Comparison of ENCODE assay signal across 20 cellular contexts in genomic region chr3:128402319-128402718, GRCh38.
"Had no signal": no experiment of that assay in that cellular context is flagged by ENCODE, and none has a peak within 500 bp of the region (broad histone marks: within the 10 kb centered on the region; RNA-seq: fewer than 3 reads in every experiment).

No MANE protein-coding gene starts in this region.

- H3K4me3 ChIP-seq: adrenal gland, gastrocnemius medialis, heart left ventricle, lung, right atrium auricular region, upper lobe of left lung had no signal

- H3K27me3 Mint-ChIP-seq: activated CD4-positive, alpha-beta memory T cell treated with anti-CD3 and anti-CD28 coated beads for 36 hours; dendritic cell treated with granulocyte-macrophage colony-stimulating factor and Interleukin-4, amounts not matched to agents 40 ng/mL and 50 ng/mL, for 4 days; natural killer cell treated with Interleukin-12 subunit alpha and Interleukin-12 subunit beta and Interleukin-15 and Interleukin-18, amount 100 ng/mL, for 72 hours; stimulated activated naive CD8-positive, alpha-beta T cell treated with anti-CD3 and anti-CD28 coated beads, Interleukin-15, amount 100 ng/mL, for 72 hours had no signal

- H3K27ac ChIP-seq: adrenal gland, gastrocnemius medialis, heart left ventricle, right atrium auricular region, upper lobe of left lung had no signal

- H3K9me3 Mint-ChIP-seq: activated CD4-positive, alpha-beta memory T cell treated with anti-CD3 and anti-CD28 coated beads for 36 hours; activated naive CD4-positive, alpha-beta T cell treated with anti-CD3 and anti-CD28 coated beads, Interleukin-2, amount 50 U/mL, for 72 hours; activated T-helper 1 cell treated with anti-CD3 and anti-CD28 coated beads, Interleukin-12 subunit alpha, Interleukin-12 subunit beta, Interleukin-2, Interleukin-4 antibody, amounts not matched to agents 30 ng/mL and 10 ng/mL and 1 ng/mL, durations not matched to agents 14 hours and 24 hours and 36 hours; dendritic cell treated with granulocyte-macrophage colony-stimulating factor and Interleukin-4, amounts not matched to agents 40 ng/mL and 50 ng/mL, for 4 days; natural killer cell treated with Interleukin-12 subunit alpha and Interleukin-12 subunit beta and Interleukin-15 and Interleukin-18, amount 100 ng/mL, for 72 hours; stimulated activated naive CD8-positive, alpha-beta T cell treated with anti-CD3 and anti-CD28 coated beads, Interleukin-15, amount 100 ng/mL, for 72 hours; WTC11 had no signal

- H3K27me3 ChIP-seq: adrenal gland, gastrocnemius medialis, heart left ventricle, right atrium auricular region, upper lobe of left lung had no signal

- H3K4me1 Mint-ChIP-seq: stimulated activated naive CD8-positive, alpha-beta T cell treated with anti-CD3 and anti-CD28 coated beads, Interleukin-15, amount 100 ng/mL, for 72 hours had no signal

- H3K4me3 Mint-ChIP-seq: activated CD4-positive, alpha-beta memory T cell treated with anti-CD3 and anti-CD28 coated beads for 36 hours; activated T-helper 1 cell treated with anti-CD3 and anti-CD28 coated beads, Interleukin-12 subunit alpha, Interleukin-12 subunit beta, Interleukin-2, Interleukin-4 antibody, amounts not matched to agents 30 ng/mL and 10 ng/mL and 1 ng/mL, durations not matched to agents 14 hours and 24 hours and 36 hours; dendritic cell treated with granulocyte-macrophage colony-stimulating factor and Interleukin-4, amounts not matched to agents 40 ng/mL and 50 ng/mL, for 4 days; natural killer cell treated with Interleukin-12 subunit alpha and Interleukin-12 subunit beta and Interleukin-15 and Interleukin-18, amount 100 ng/mL, for 72 hours; stimulated activated naive CD8-positive, alpha-beta T cell treated with anti-CD3 and anti-CD28 coated beads, Interleukin-15, amount 100 ng/mL, for 72 hours; WTC11 had no signal

- H3K9me3 ChIP-seq: adrenal gland, gastrocnemius medialis, heart left ventricle, right atrium auricular region, upper lobe of left lung had no signal

- DNase-seq: activated CD4-positive, alpha-beta memory T cell treated with anti-CD3 and anti-CD28 coated beads for 36 hours; activated CD4-positive, alpha-beta T cell treated with anti-CD3 and anti-CD28 coated beads for 4 hours; activated gamma-delta T cell treated with Interleukin-2 at 50 U/mL for 16 hours; activated T-cell treated with anti-CD3 and anti-CD28 coated beads for 4 hours; adrenal gland; effector CD8-positive, alpha-beta T cell; heart left ventricle; stimulated activated naive CD8-positive, alpha-beta T cell treated with anti-CD3 and anti-CD28 coated beads, Interleukin-15, amount 100 ng/mL, for 72 hours; upper lobe of left lung had no signal

- ATAC-seq: activated naive CD4-positive, alpha-beta T cell treated with anti-CD3 and anti-CD28 coated beads, Interleukin-2, amount 50 U/mL, for 72 hours; esophagus mucosa; natural killer cell treated with Interleukin-12 subunit alpha and Interleukin-12 subunit beta and Interleukin-15 and Interleukin-18, amount 100 ng/mL, for 72 hours; stimulated activated naive CD8-positive, alpha-beta T cell treated with anti-CD3 and anti-CD28 coated beads, Interleukin-15, amount 100 ng/mL, for 72 hours; WTC11 had no signal

- FAIRE-seq: astrocyte had no signal

- H3K36me3 ChIP-seq: adrenal gland, gastrocnemius medialis, heart left ventricle, right atrium auricular region, upper lobe of left lung had no signal

- H3K4me1 ChIP-seq: adrenal gland, upper lobe of left lung had no signal

- H3K36me3 Mint-ChIP-seq: activated CD4-positive, alpha-beta memory T cell treated with anti-CD3 and anti-CD28 coated beads for 36 hours; activated naive CD4-positive, alpha-beta T cell treated with anti-CD3 and anti-CD28 coated beads, Interleukin-2, amount 50 U/mL, for 72 hours; natural killer cell treated with Interleukin-12 subunit alpha and Interleukin-12 subunit beta and Interleukin-15 and Interleukin-18, amount 100 ng/mL, for 72 hours; WTC11 had no signal

- H3K27ac Mint-ChIP-seq: activated CD4-positive, alpha-beta memory T cell treated with anti-CD3 and anti-CD28 coated beads for 36 hours; activated naive CD4-positive, alpha-beta T cell treated with anti-CD3 and anti-CD28 coated beads, Interleukin-2, amount 50 U/mL, for 72 hours; activated T-helper 1 cell treated with anti-CD3 and anti-CD28 coated beads, Interleukin-12 subunit alpha, Interleukin-12 subunit beta, Interleukin-2, Interleukin-4 antibody, amounts not matched to agents 30 ng/mL and 10 ng/mL and 1 ng/mL, durations not matched to agents 14 hours and 24 hours and 36 hours; dendritic cell treated with granulocyte-macrophage colony-stimulating factor and Interleukin-4, amounts not matched to agents 40 ng/mL and 50 ng/mL, for 4 days; natural killer cell treated with Interleukin-12 subunit alpha and Interleukin-12 subunit beta and Interleukin-15 and Interleukin-18, amount 100 ng/mL, for 72 hours; progenitor cell of endocrine pancreas had no signal
